Comparison of ENCODE assay signal across 9 cellular contexts in genomic region chr17:56939869-56940484, GRCh38. TPM values are rescaled to one million over a fixed set of nuclear protein-coding genes. Genes with fewer than 3 reads are reported as not detected.
DNase-seq lines count a peak whose midpoint lies in the region; ATAC-seq and TF ChIP-seq lines count a peak whose summit lies in the region.
"Had no signal": no experiment of that assay in that cellular context is flagged by ENCODE, and none has a peak within 500 bp of the region (broad histone marks: within the 10 kb centered on the region; RNA-seq: fewer than 3 reads in every experiment).

No MANE protein-coding gene starts in this region.

- H3K36me3 Mint-ChIP-seq in GM23338 (ENCODE audit: low read depth) = peaks cover 85% of the 10 kb centered on the region
- H3K36me3 Mint-ChIP-seq in progenitor cell of endocrine pancreas (ENCODE audit: insufficient read depth) = peaks cover 36% of the 10 kb centered on the region

- no peak overlapping the region for H3K4me2 ChIP-seq in GM23338

- ATAC-seq in GM23338 = peak; percentile 96
- no peak for ATAC-seq in HG03139 (IDR thresholded peaks at IDR 0.05; ENCODE audit: unreplicated experiment)

- no peaks in the 10 kb centered on the region for H3K9me3 ChIP-seq in WERI-Rb-1 (ENCODE audit: severe bottlenecking)
- H3K9me3 ChIP-seq: SJCRH30 had no signal

- no peak overlapping the region for H2AFZ ChIP-seq in GM23338

- no peaks in the 10 kb centered on the region for H4K20me1 ChIP-seq in GM23338 (replicated peaks; ENCODE audit: insufficient read depth)

- H3K4me1 ChIP-seq in GM23338 (ENCODE audit: insufficient read depth) = no peaks in the 10 kb centered on the region
- H3K4me1 ChIP-seq: SJCRH30 had no signal

- DNase-seq in DMS 273 (lab: John Stamatoyannopoulos, UW; ENCODE audit: unreplicated experiment) = peak; percentile 87
- DNase-seq in GM23338 (ENCODE audit: low spot score) = peak; percentile 93
- peak; percentile 17 for DNase-seq in NCI-H2171 (lab: John Stamatoyannopoulos, UW)
- no peak for DNase-seq in WERI-Rb-1
- DNase-seq in globus pallidus (ENCODE audit: low spot score) = peak; percentile 29
- no peak for DNase-seq in progenitor cell of endocrine pancreas (ENCODE audit: low spot score, unreplicated experiment)
- no peak for DNase-seq in activated CD4-positive, alpha-beta T cell treated with anti-CD3 and anti-CD28 coated beads, Interleukin-2, amount 50 U/mL, for 4 hours

- H3K27ac Mint-ChIP-seq in GM23338 (no peak overlapping the region), progenitor cell of endocrine pancreas (no peak overlapping the region)

- H3K9me2 ChIP-seq in GM23338 (ENCODE audit: insufficient read depth) = no peaks in the 10 kb centered on the region

- H3K36me3 ChIP-seq in GM23338 (ENCODE audit: insufficient read depth) (peaks cover 26% of the 10 kb centered on the region), WERI-Rb-1 (peaks cover 95% of the 10 kb centered on the region)

- H3K4me3 ChIP-seq in GM23338 (no peak overlapping the region), WERI-Rb-1 (ENCODE audit: low read depth, low read length) (no peak overlapping the region)
- H3K4me3 ChIP-seq: SJCRH30 had no signal

- H3K9me3 Mint-ChIP-seq in GM23338 (no peaks in the 10 kb centered on the region), progenitor cell of endocrine pancreas (ENCODE audit: low read depth) (no peaks in the 10 kb centered on the region)

- no peak overlapping the region for H3K4me3 Mint-ChIP-seq in GM23338
- H3K4me3 Mint-ChIP-seq in progenitor cell of endocrine pancreas (ENCODE audit: low read depth) = no peak overlapping the region

- peaks cover 3% of the 10 kb centered on the region for H3K27me3 Mint-ChIP-seq in GM23338 (ENCODE audit: insufficient read depth, low read depth, poor library complexity)
- H3K27me3 Mint-ChIP-seq in progenitor cell of endocrine pancreas = no peaks in the 10 kb centered on the region

- H3K79me2 ChIP-seq in GM23338 (replicated peaks; ENCODE audit: insufficient read depth) = no peaks in the 10 kb centered on the region

- H3K27me3 ChIP-seq in GM23338 (ENCODE audit: insufficient read depth) (no peaks in the 10 kb centered on the region), WERI-Rb-1 (ENCODE audit: insufficient read depth, low read depth, severe bottlenecking) (no peaks in the 10 kb centered on the region)
- H3K27me3 ChIP-seq: SJCRH30 had no signal

- 0 out of 2 replicates have a peak, but pooled peaks cover 5% of the 10 kb centered on the region for H3F3A ChIP-seq in GM23338 (replicated peaks; ENCODE audit: low read depth)

- H3K4me1 Mint-ChIP-seq in GM23338 (0 out of 3 replicates have a peak, but pooled peaks cover 2% of the 10 kb centered on the region), progenitor cell of endocrine pancreas (ENCODE audit: low read depth) (no peaks in the 10 kb centered on the region)

- TF ChIP-seq CTCF in GM23338 (conservative IDR thresholded peaks at IDR 0.05; ENCODE audit: low read depth in 2 of 2) = peak; percentile 77 to 83
- TF ChIP-seq CTCF in WERI-Rb-1 (IDR thresholded peaks at IDR 0.05; ENCODE audit: low read depth, low read length) = peak; percentile 56
- peak; percentile 66 for TF ChIP-seq CTCF in progenitor cell of endocrine pancreas (IDR thresholded peaks at IDR 0.05; ENCODE audit: unreplicated experiment)

- 0 out of 2 replicates have a peak overlapping the region, but pooled peaks have one; percentile 8 for H3K27ac ChIP-seq in GM23338 (ENCODE audit: low read depth)
- H3K27ac ChIP-seq in WERI-Rb-1 = no peak overlapping the region
- H3K27ac ChIP-seq: SJCRH30 had no signal

TF ChIP-seq in GM23338, 12 proteins besides CTCF, POLR2A, EP300 and RAD21 (continues in another document):
- no peak for TF ChIP-seq ETS1 (IDR thresholded peaks at IDR 0.05)
- TF ChIP-seq NANOG (IDR thresholded peaks at IDR 0.05; ENCODE audit: borderline replicate concordance) = no peak
- TF ChIP-seq REST (IDR thresholded peaks at IDR 0.05; ENCODE audit: unreplicated experiment) = no peak
- TF ChIP-seq EZH2 (IDR thresholded peaks at IDR 0.05; ENCODE audit: low read depth, unreplicated experiment) = no peak
- no peak for TF ChIP-seq ZNF331 (CRISPR knock-in tag; IDR thresholded peaks at IDR 0.05; ENCODE audit: low read depth)
- no peak for TF ChIP-seq JUNB (IDR thresholded peaks at IDR 0.05; ENCODE audit: unreplicated experiment)
- no peak for TF ChIP-seq STAT1 (IDR thresholded peaks at IDR 0.05; ENCODE audit: unreplicated experiment)
- TF ChIP-seq ZNF114 (CRISPR knock-in tag; IDR thresholded peaks at IDR 0.05) = no peak
- no peak for TF ChIP-seq POLR2AphosphoS5 (IDR thresholded peaks at IDR 0.05; ENCODE audit: low read depth)
- no peak for TF ChIP-seq CREB1 (CRISPR knock-in tag; IDR thresholded peaks at IDR 0.05; ENCODE audit: low read depth)

RNA-seq across cellular contexts. Expression of gene COIL, which starts 20.9 kb away (rescaled TPM):
- 18.5 and 23.7 TPM in 2 replicates for total RNA-seq in GM23338 (2014; rRNA removed; shearing (Covaris generic))
- 32.0 and 32.2 TPM in 2 replicates for polyA plus RNA-seq in GM23338 (2016; fragmentation: Nextera tagmentation; extraction: Ambion mirVana)
- 26.7 and 29.8 TPM in 2 replicates for total RNA-seq in progenitor cell of endocrine pancreas

RNA-seq across cellular contexts. Expression of gene TRIM25, which starts 26.1 kb away (rescaled TPM):
- 24.7 and 36.2 TPM in 2 replicates for total RNA-seq in GM23338 (2014; rRNA removed; shearing (Covaris generic))
- 19.6 and 20.7 TPM in 2 replicates for polyA plus RNA-seq in GM23338 (2016; fragmentation: Nextera tagmentation; extraction: Ambion mirVana)
- total RNA-seq in progenitor cell of endocrine pancreas = 29.9 and 37.6 TPM in 2 replicates

RNA-seq across cellular contexts. Expression of gene SCPEP1, which starts 38.0 kb away (rescaled TPM):
- 52.1 and 55.0 TPM in 2 replicates for total RNA-seq in GM23338 (2014; rRNA removed; shearing (Covaris generic))
- 46.6 and 52.6 TPM in 2 replicates for polyA plus RNA-seq in GM23338 (2016; fragmentation: Nextera tagmentation; extraction: Ambion mirVana)
- total RNA-seq in progenitor cell of endocrine pancreas = 48.3 and 51.7 TPM in 2 replicates

Comparison
In these comparisons a context has a peak if more than half of its experiments do, and no peak if none do; other contexts are left out.
1. DNase-seq: peak in DMS 273 (single experiment), GM23338 (single experiment), NCI-H2171 (single experiment) and globus pallidus (single experiment); none in WERI-Rb-1 (single experiment), progenitor cell of endocrine pancreas (single experiment) and activated CD4-positive, alpha-beta T cell treated with anti-CD3 and anti-CD28 coated beads, Interleukin-2, amount 50 U/mL, for 4 hours (0 of 2).
2. Peak in every context shown above with its lines, with median percentiles within 50 percentile points of each other: CTCF ChIP-seq.